ENCODE assay signal across 7 cellular contexts in genomic region chr21:32726742-32727477, GRCh38. TPM values are rescaled to one million over a fixed set of nuclear protein-coding genes. Genes with fewer than 3 reads are reported as not detected.
DNase-seq lines count a peak whose midpoint lies in the region; ATAC-seq and TF ChIP-seq lines count a peak whose summit lies in the region.

No MANE protein-coding gene starts in this region.

- peak overlapping the region; percentile 60 to 80 for H3K9ac ChIP-seq in stomach smooth muscle (ENCODE audit: low read length in 2 of 2)

- WGBS in right lobe of liver (ENCODE audit: insufficient coverage, low coverage, low lambda C conversion rate, missing lambda C conversion rate), result 1% methylated on average over 21 of the region's 22 CpGs

- H3K9me3 ChIP-seq in T-helper 17 cell (ENCODE audit: control insufficient read depth, low read length, poor library complexity, severe bottlenecking), result no peaks in the 10 kb centered on the region
- H3K9me3 ChIP-seq in right lobe of liver, result no peaks in the 10 kb centered on the region
- no peaks in the 10 kb centered on the region for H3K9me3 ChIP-seq in stomach smooth muscle (ENCODE audit: control insufficient read depth in 2 of 2, low read length in 2 of 2)

- H3K9me3 Mint-ChIP-seq in IgD-negative memory B cell, result no peaks in the 10 kb centered on the region

- peaks cover 0 to 13% (median 2%) of the 10 kb centered on the region in 4 donors for H3K4me1 ChIP-seq in right lobe of liver
- H3K4me1 ChIP-seq in stomach smooth muscle (ENCODE audit: control insufficient read depth, insufficient read depth, low read length), result peaks cover 12% of the 10 kb centered on the region

- ATAC-seq in T-helper 17 cell, result no peak
- ATAC-seq in right lobe of liver, result peak in 2 of 4 donors; percentile 29 to 49

- H3K27ac ChIP-seq in coronary artery (peak overlapping the region; percentile 82 to 98), right lobe of liver (peak overlapping the region; percentile 57 to 87 (median 81)), stomach smooth muscle (ENCODE audit: low read length) (peak overlapping the region; percentile 84)

- H3K27ac Mint-ChIP-seq in IgD-negative memory B cell (peak overlapping the region; percentile 86 to 94 (median 92)), T-helper 17 cell (peak overlapping the region; percentile 83)

- DNase-seq in GDM1 (lab: John Stamatoyannopoulos, UW) (peak; percentile 11), T-helper 17 cell (peak in 1 of 3 donors; percentile 5), coronary artery (ENCODE audit: low spot score) (no peak), right lobe of liver (no peak), SHP77 (lab: John Stamatoyannopoulos, UW) (no peak)

- H3K27me3 Mint-ChIP-seq in IgD-negative memory B cell (peaks cover 2% of the 10 kb centered on the region), T-helper 17 cell (no peaks in the 10 kb centered on the region)

- H3K4me3 ChIP-seq in coronary artery (peak overlapping the region; percentile 99), right lobe of liver (peak overlapping the region; percentile 87 to 95 (median 95)), stomach smooth muscle (ENCODE audit: low read length in 2 of 2) (peak overlapping the region; percentile 84 to 90)

- H3K27me3 ChIP-seq in right lobe of liver, result no peaks in the 10 kb centered on the region
- H3K27me3 ChIP-seq in stomach smooth muscle (ENCODE audit: control insufficient read depth in 1 of 2, insufficient read depth in 2 of 2, low read length in 2 of 2), result no peaks in the 10 kb centered on the region

- TF ChIP-seq CTCF in coronary artery (IDR thresholded peaks at IDR 0.05) (no peak), right lobe of liver (IDR thresholded peaks at IDR 0.05) (no peak)

- H3K36me3 ChIP-seq in right lobe of liver (no peaks in the 10 kb centered on the region), stomach smooth muscle (ENCODE audit: control insufficient read depth in 2 of 2, insufficient read depth in 2 of 2, low read length in 2 of 2) (peaks cover 0 to 3% of the 10 kb centered on the region in 2 donors)

- H3K4me1 Mint-ChIP-seq in IgD-negative memory B cell (peaks cover 5 to 12% (median 7%) of the 10 kb centered on the region in 3 donors), T-helper 17 cell (peaks cover 27% of the 10 kb centered on the region)

- intact Hi-C loops in right lobe of liver (cut with DNase I), result no loop called here

- H3K4me3 Mint-ChIP-seq in IgD-negative memory B cell (peak overlapping the region; percentile 88 to 99 (median 96)), T-helper 17 cell (peak overlapping the region; percentile 97)

- no peak for TF ChIP-seq POLR2A in right lobe of liver (IDR thresholded peaks at IDR 0.05)

- peaks cover 2% of the 10 kb centered on the region for H3K36me3 Mint-ChIP-seq in IgD-negative memory B cell
- peaks cover 5% of the 10 kb centered on the region for H3K36me3 Mint-ChIP-seq in T-helper 17 cell (ENCODE audit: low read depth)

RNA-seq across cellular contexts. Expression of gene SYNJ1, which starts 0.9 kb away (rescaled TPM):
- 1.4 TPM for polyA plus RNA-seq in IgD-negative memory B cell
- total RNA-seq in T-helper 17 cell (10 to 100 TPM; 13.7 to 16.1 TPM), right lobe of liver (1 to 10 TPM; 5.6 to 8.7 (median 6.9) TPM)

RNA-seq across cellular contexts. Expression of gene PAXBP1, which starts 44.6 kb away (rescaled TPM):
- 13.1 TPM for polyA plus RNA-seq in IgD-negative memory B cell
- total RNA-seq in T-helper 17 cell (10 to 100 TPM; 53.8 to 61.8 TPM), right lobe of liver (10 to 100 TPM; 12.6 to 18.0 (median 15.5) TPM)
